ENCODE assay signal across 23 cellular contexts in genomic region chr11:96026310-96026709, GRCh38.
DNase-seq lines count a peak whose midpoint lies in the region; ATAC-seq and TF ChIP-seq lines count a peak whose summit lies in the region.
"Had no signal": no experiment of that assay in that cellular context is flagged by ENCODE, and none has a peak within 500 bp of the region (broad histone marks: within the 10 kb centered on the region; RNA-seq: fewer than 3 reads in every experiment).

No MANE protein-coding gene starts in this region.

- peak; percentile 49 to 86 for ATAC-seq in activated CD4-positive, CD25-positive, alpha-beta regulatory T cell treated with anti-CD3 and anti-CD28 coated beads, Interleukin-2, amount 50 U/mL, for 24 hours
- ATAC-seq in CD4-positive, CD25-positive, alpha-beta regulatory T cell (ENCODE audit: low read depth in 2 of 2), result peak; percentile 52 to 59
- peak; percentile 31; the same call in 1 of the 2 replicates for ATAC-seq in PC-3
- peak; percentile 76 for ATAC-seq in activated naive CD8-positive, alpha-beta T cell treated with anti-CD3 and anti-CD28 coated beads, Interleukin-2, amount 50 U/mL, for 24 hours
- ATAC-seq: Right ventricle myocardium inferior had no signal

- H2AFZ ChIP-seq in PC-3 (ENCODE audit: low read length), result no peak overlapping the region
- H2AFZ ChIP-seq: PC-9 had no signal

- no peak overlapping the region for H3K27ac ChIP-seq in CD4-positive, CD25-positive, alpha-beta regulatory T cell (ENCODE audit: insufficient read depth, low read length, poor library complexity, severe bottlenecking)
- H3K27ac ChIP-seq in PC-3 (ENCODE audit: low read length), result no peak overlapping the region
- H3K27ac ChIP-seq: 22Rv1, C4-2B, PC-9, SJSA1 had no signal

- H3K9me3 Mint-ChIP-seq in CD4-positive, CD25-positive, alpha-beta regulatory T cell, result peaks cover 0 to 2% (median 0%) of the 10 kb centered on the region in 7 donors
- no peaks in the 10 kb centered on the region for H3K9me3 Mint-ChIP-seq in activated naive CD8-positive, alpha-beta T cell treated with anti-CD3 and anti-CD28 coated beads, Interleukin-2, amount 50 U/mL, for 24 hours
- no peaks in the 10 kb centered on the region for H3K9me3 Mint-ChIP-seq in activated CD4-positive, alpha-beta memory T cell treated with anti-CD3 and anti-CD28 coated beads for 36 hours

- H3K4me1 ChIP-seq in CD4-positive, CD25-positive, alpha-beta regulatory T cell (ENCODE audit: control insufficient read depth, insufficient read depth, low read length, poor library complexity, severe bottlenecking), result peaks cover 5% of the 10 kb centered on the region
- H3K4me1 ChIP-seq in PC-3 (ENCODE audit: insufficient read depth, low read length), result no peaks in the 10 kb centered on the region

- no peaks in the 10 kb centered on the region for H4K20me1 ChIP-seq in PC-3 (ENCODE audit: low read length)

- no peak overlapping the region for H3K4me3 ChIP-seq in CD4-positive, CD25-positive, alpha-beta regulatory T cell (ENCODE audit: low read depth, low read length)
- no peak overlapping the region for H3K4me3 ChIP-seq in PC-3 (ENCODE audit: low read length)
- H3K4me3 ChIP-seq: PC-9, SJSA1 had no signal

- no peaks in the 10 kb centered on the region for H3K79me2 ChIP-seq in PC-3 (ENCODE audit: low read length)

- POLR2A ChIA-PET in PC-3 (lab: Charles Lee; ENCODE audit: unreplicated experiment), result no interaction called here
- POLR2A ChIA-PET in activated CD4-positive, alpha-beta memory T cell treated with anti-CD3 and anti-CD28 coated beads for 36 hours (lab: Charles Lee), result no interaction called here

- no peak overlapping the region for H3K4me2 ChIP-seq in PC-3 (ENCODE audit: low read length)
- H3K4me2 ChIP-seq: PC-9 had no signal

- no TSS peak for BruUV-seq in PC-3 (replicated peaks; lab: Mats Ljungman, UMichigan)

- DNase-seq in activated CD4-positive, CD25-positive, alpha-beta regulatory T cell treated with anti-CD3 and anti-CD28 coated beads, Interleukin-2, amount 50 U/mL, for 72 hours, result no peak
- no peak for DNase-seq in CD4-positive, CD25-positive, alpha-beta regulatory T cell
- DNase-seq in PC-3, result no peak
- DNase-seq in activated naive CD8-positive, alpha-beta T cell treated with anti-CD3 and anti-CD28 coated beads, Interleukin-2, amount 50 U/mL, for 24 hours, result no peak
- no peak for DNase-seq in activated CD4-positive, alpha-beta memory T cell treated with anti-CD3 and anti-CD28 coated beads for 36 hours
- no peak for DNase-seq in DMS153 treated with DMSO at 0.1 percent for 48 hours (lab: John Stamatoyannopoulos, UW; ENCODE audit: unreplicated experiment)
- DNase-seq in T-helper 9 cell, result no peak
- DNase-seq: DMS153; IMR-90; KG1; MM.1S; NCI-H2029 treated with DMSO at 0.1 percent for 48 hours; NCI-H226; NCI-H510A; NCI-H748 treated with DMSO at 0.1 percent for 48 hours; NK-92 treated with Interleukin-12 subunit alpha and Interleukin-12 subunit beta, amount 100 ng/mL, for 24 hours; PC-9 had no signal

- peaks cover 14% of the 10 kb centered on the region for H3K36me3 Mint-ChIP-seq in CD4-positive, CD25-positive, alpha-beta regulatory T cell
- peaks cover 6% of the 10 kb centered on the region for H3K36me3 Mint-ChIP-seq in activated naive CD8-positive, alpha-beta T cell treated with anti-CD3 and anti-CD28 coated beads, Interleukin-2, amount 50 U/mL, for 24 hours (ENCODE audit: low read depth)
- H3K36me3 Mint-ChIP-seq in activated CD4-positive, alpha-beta memory T cell treated with anti-CD3 and anti-CD28 coated beads for 36 hours, result peaks cover 10% of the 10 kb centered on the region

- no peaks in the 10 kb centered on the region for H3F3A ChIP-seq in PC-3 (ENCODE audit: low read length, unreplicated experiment)

- no peak overlapping the region for H3K4me3 Mint-ChIP-seq in CD4-positive, CD25-positive, alpha-beta regulatory T cell
- no peak overlapping the region for H3K4me3 Mint-ChIP-seq in activated naive CD8-positive, alpha-beta T cell treated with anti-CD3 and anti-CD28 coated beads, Interleukin-2, amount 50 U/mL, for 24 hours
- H3K4me3 Mint-ChIP-seq in activated CD4-positive, alpha-beta memory T cell treated with anti-CD3 and anti-CD28 coated beads for 36 hours, result no peak overlapping the region
- H3K4me3 Mint-ChIP-seq: B cell had no signal

- no peaks in the 10 kb centered on the region for H3K9me3 ChIP-seq in CD4-positive, CD25-positive, alpha-beta regulatory T cell (ENCODE audit: control insufficient read depth in 2 of 2, low read length in 2 of 2)
- H3K9me3 ChIP-seq in PC-3 (ENCODE audit: low read length), result no peaks in the 10 kb centered on the region
- H3K9me3 ChIP-seq: SJSA1 had no signal

- no peak overlapping the region for H3K9ac ChIP-seq in PC-3 (ENCODE audit: low read length)

- no peaks in the 10 kb centered on the region for H3K36me3 ChIP-seq in CD4-positive, CD25-positive, alpha-beta regulatory T cell (ENCODE audit: control insufficient read depth, insufficient read depth, low read length)
- no peaks in the 10 kb centered on the region for H3K36me3 ChIP-seq in PC-3 (ENCODE audit: low read depth, low read length)
- H3K36me3 ChIP-seq: SJSA1 had no signal

- intact Hi-C loops in PC-3 (cut with micrococcal nuclease), result no loop called here
- intact Hi-C loops in activated CD4-positive, alpha-beta memory T cell treated with anti-CD3 and anti-CD28 coated beads for 36 hours (cut with micrococcal nuclease), result no loop called here

- peak overlapping the region in 2 of 3 donors; percentile 18 to 48 for H3K27ac Mint-ChIP-seq in CD4-positive, CD25-positive, alpha-beta regulatory T cell
- H3K27ac Mint-ChIP-seq in activated naive CD8-positive, alpha-beta T cell treated with anti-CD3 and anti-CD28 coated beads, Interleukin-2, amount 50 U/mL, for 24 hours, result no peak overlapping the region
- H3K27ac Mint-ChIP-seq in activated CD4-positive, alpha-beta memory T cell treated with anti-CD3 and anti-CD28 coated beads for 36 hours, result no peak overlapping the region
- H3K27ac Mint-ChIP-seq: B cell had no signal

- no peaks in the 10 kb centered on the region for H3K9me2 ChIP-seq in PC-3 (replicated peaks; ENCODE audit: low read length)

- TF ChIP-seq CTCF in PC-3 (conservative IDR thresholded peaks at IDR 0.05; ENCODE audit: low read depth, low read length), result no peak

- peaks cover 8 to 69% (median 36%) of the 10 kb centered on the region in 4 donors for H3K4me1 Mint-ChIP-seq in CD4-positive, CD25-positive, alpha-beta regulatory T cell
- H3K4me1 Mint-ChIP-seq in activated naive CD8-positive, alpha-beta T cell treated with anti-CD3 and anti-CD28 coated beads, Interleukin-2, amount 50 U/mL, for 24 hours, result peaks cover 45% of the 10 kb centered on the region
- peaks cover 37% of the 10 kb centered on the region for H3K4me1 Mint-ChIP-seq in activated CD4-positive, alpha-beta memory T cell treated with anti-CD3 and anti-CD28 coated beads for 36 hours (ENCODE audit: low read depth)

- no peaks in the 10 kb centered on the region for H3K27me3 Mint-ChIP-seq in CD4-positive, CD25-positive, alpha-beta regulatory T cell
- no peaks in the 10 kb centered on the region for H3K27me3 Mint-ChIP-seq in activated naive CD8-positive, alpha-beta T cell treated with anti-CD3 and anti-CD28 coated beads, Interleukin-2, amount 50 U/mL, for 24 hours
- no peaks in the 10 kb centered on the region for H3K27me3 Mint-ChIP-seq in activated CD4-positive, alpha-beta memory T cell treated with anti-CD3 and anti-CD28 coated beads for 36 hours
- H3K27me3 Mint-ChIP-seq: B cell had no signal

- no peaks in the 10 kb centered on the region for H3K27me3 ChIP-seq in CD4-positive, CD25-positive, alpha-beta regulatory T cell (ENCODE audit: control insufficient read depth, insufficient read depth, low read length)
- no peaks in the 10 kb centered on the region for H3K27me3 ChIP-seq in PC-3 (ENCODE audit: low read length)
- H3K27me3 ChIP-seq: SJSA1 had no signal

- CTCF ChIA-PET in PC-3 (lab: Charles Lee), result no interaction called here
- CTCF ChIA-PET in activated CD4-positive, alpha-beta memory T cell treated with anti-CD3 and anti-CD28 coated beads for 36 hours (lab: Charles Lee), result no interaction called here

Comparison
In these comparisons a context has a peak if more than half of its experiments do, and no peak if none do; other contexts are left out.
1. H3K27ac Mint-ChIP-seq: peak in CD4-positive, CD25-positive, alpha-beta regulatory T cell (2 of 3); none in activated naive CD8-positive, alpha-beta T cell treated with anti-CD3 and anti-CD28 coated beads, Interleukin-2, amount 50 U/mL, for 24 hours (single experiment) and activated CD4-positive, alpha-beta memory T cell treated with anti-CD3 and anti-CD28 coated beads for 36 hours (single experiment).
2. Peak in every context shown above with its lines, with median percentiles within 50 percentile points of each other: ATAC-seq.